In genomic region chr9:93667006-93667405, GRCh38 we compare ENCODE assay signal across 24 cellular contexts.
DNase-seq lines count a peak whose midpoint lies in the region; ATAC-seq, FAIRE-seq and TF ChIP-seq lines count a peak whose summit lies in the region.
"Had no signal": no experiment of that assay in that cellular context is flagged by ENCODE, and none has a peak within 500 bp of the region (broad histone marks: within the 10 kb centered on the region; RNA-seq: fewer than 3 reads in every experiment).

No MANE protein-coding gene starts in this region.

- H3K27me3 Mint-ChIP-seq in glutamatergic neuron (ENCODE audit: unreplicated experiment) = peaks cover 4% of the 10 kb centered on the region
- H3K27me3 Mint-ChIP-seq: brain; CD4-positive, alpha-beta T cell; memory B cell; naive B cell; stimulated activated memory B cell treated with anti-CD40 and anti-IgM and Interleukin-4, amounts not matched to agents 10 μg/mL and 1 μg/mL and 100 μg/mL, for 72 hours had no signal

- TF ChIP-seq RAD21 in HepG2 (CRISPR knock-in tag; IDR thresholded peaks at IDR 0.05) = no peak

- TF ChIP-seq POLR2A in right lobe of liver (IDR thresholded peaks at IDR 0.05) (no peak), HepG2 (IDR thresholded peaks at IDR 0.05; ENCODE audit: insufficient read depth in 1 of 2, low read depth in 2 of 2, low read length in 2 of 2) (no peak)

- H2AFZ ChIP-seq in HepG2 (ENCODE audit: low read length) (no peak overlapping the region), osteoblast (ENCODE audit: low read length) (no peak overlapping the region)

- peaks cover 6% of the 10 kb centered on the region for H3K4me1 Mint-ChIP-seq in glutamatergic neuron (ENCODE audit: low read depth, unreplicated experiment)
- H3K4me1 Mint-ChIP-seq: stimulated activated memory B cell treated with anti-CD40 and anti-IgM and Interleukin-4, amounts not matched to agents 10 μg/mL and 1 μg/mL and 100 μg/mL, for 72 hours had no signal

- H3K9ac ChIP-seq in HepG2 (ENCODE audit: insufficient read depth, low read depth, low read length) = no peak overlapping the region

- H3K4me3 Mint-ChIP-seq in glutamatergic neuron (ENCODE audit: unreplicated experiment) = no peak overlapping the region
- H3K4me3 Mint-ChIP-seq: brain; CD4-positive, alpha-beta T cell; immature natural killer cell; memory B cell; naive B cell; stimulated activated memory B cell treated with anti-CD40 and anti-IgM and Interleukin-4, amounts not matched to agents 10 μg/mL and 1 μg/mL and 100 μg/mL, for 72 hours had no signal

- H3K27me3 ChIP-seq in right lobe of liver (no peaks in the 10 kb centered on the region), HepG2 (ENCODE audit: control insufficient read depth in 1 of 2, insufficient read depth in 2 of 2, low read length in 2 of 2) (no peaks in the 10 kb centered on the region), osteoblast (ENCODE audit: insufficient read depth, low read length) (no peaks in the 10 kb centered on the region)
- H3K27me3 ChIP-seq: colonic mucosa, pancreas, testis had no signal

- H3K36me3 ChIP-seq in right lobe of liver = peaks cover 0 to 14% (median 3%) of the 10 kb centered on the region in 4 donors
- peaks cover 0 to 2% of the 10 kb centered on the region in 2 experiments; a peak in 2 of 5 replicates for H3K36me3 ChIP-seq in HepG2 (replicated peaks in 1 of 2; ENCODE audit: control insufficient read depth in 1 of 2, insufficient read depth in 2 of 2, low read length in 2 of 2)
- peaks cover 12% of the 10 kb centered on the region for H3K36me3 ChIP-seq in osteoblast (ENCODE audit: insufficient read depth, low read length)
- H3K36me3 ChIP-seq: colonic mucosa, pancreas had no signal

- H3K4me1 ChIP-seq in right lobe of liver = no peaks in the 10 kb centered on the region
- no peaks in the 10 kb centered on the region for H3K4me1 ChIP-seq in HepG2 (ENCODE audit: insufficient read depth, low read length)
- no peaks in the 10 kb centered on the region for H3K4me1 ChIP-seq in osteoblast (ENCODE audit: insufficient read depth, low read length)
- H3K4me1 ChIP-seq: colonic mucosa, pancreas, testis had no signal

- 93% methylated on average over 5 of the region's 18 CpGs for WGBS in right lobe of liver (ENCODE audit: insufficient coverage, low coverage, low lambda C conversion rate, missing lambda C conversion rate)
- over 99% methylated on average over 11 of the region's 18 CpGs for WGBS in HepG2 (ENCODE audit: low lambda C conversion rate)

- H3K79me2 ChIP-seq in HepG2 (ENCODE audit: insufficient read depth, low read length) (no peaks in the 10 kb centered on the region), osteoblast (ENCODE audit: insufficient read depth, low read length) (no peaks in the 10 kb centered on the region)

- H4K20me1 ChIP-seq in HepG2 (ENCODE audit: insufficient read depth, low read length) (no peaks in the 10 kb centered on the region), osteoblast (ENCODE audit: insufficient read depth, low read length) (peaks cover 16% of the 10 kb centered on the region)

- intact Hi-C loops in right lobe of liver (cut with DNase I) (no loop called here), HepG2 (cut with micrococcal nuclease; ENCODE audit: unreplicated experiment) (no loop called here)

- BruUV-seq in HepG2 (replicated peaks; lab: Mats Ljungman, UMichigan) = no TSS peak

- TF ChIP-seq EP300 in HepG2 (IDR thresholded peaks at IDR 0.05; ENCODE audit: low read depth in 2 of 2, low read length in 2 of 2) = no peak
- no peak for TF ChIP-seq EP300 in HepG2 (CRISPR knock-in tag; IDR thresholded peaks at IDR 0.05; ENCODE audit: borderline replicate concordance)

- no peak overlapping the region for H3K4me2 ChIP-seq in HepG2 (ENCODE audit: low read depth, low read length)
- no peak overlapping the region for H3K4me2 ChIP-seq in osteoblast (ENCODE audit: insufficient read depth, low read length)

- H3K27ac ChIP-seq in right lobe of liver (no peak overlapping the region), HepG2 (ENCODE audit: extremely low read length, insufficient read depth, low read length) (no peak overlapping the region), osteoblast (ENCODE audit: low read depth, low read length) (no peak overlapping the region)
- H3K27ac ChIP-seq: colonic mucosa, pancreas, RWPE1, testis had no signal

- no peak overlapping the region for H3K27ac Mint-ChIP-seq in glutamatergic neuron (ENCODE audit: unreplicated experiment)
- H3K27ac Mint-ChIP-seq: activated naive CD4-positive, alpha-beta T cell treated with anti-CD3 and anti-CD28 coated beads, Interleukin-2, amount 50 U/mL, for 72 hours; CD4-positive, alpha-beta T cell; memory B cell; stimulated activated memory B cell treated with anti-CD40 and anti-IgM and Interleukin-4, amounts not matched to agents 10 μg/mL and 1 μg/mL and 100 μg/mL, for 72 hours had no signal

- CTCF ChIA-PET in HepG2 (lab: Yijun Ruan, JAX; ENCODE audit: low intra/inter-chr PET ratio, low total read pairs) = no interaction called here

- TF ChIP-seq CTCF in right lobe of liver (IDR thresholded peaks at IDR 0.05) (no peak), HepG2 (CRISPR knock-in tag; IDR thresholded peaks at IDR 0.05) (no peak), glutamatergic neuron (IDR thresholded peaks at IDR 0.05; ENCODE audit: partially characterized antibody, unreplicated experiment) (no peak), osteoblast (IDR thresholded peaks at IDR 0.05; ENCODE audit: extremely low read depth, low read depth, low read length) (no peak)

- ATAC-seq in right lobe of liver (no peak), HepG2 (no peak), HG03135 (IDR thresholded peaks at IDR 0.05; ENCODE audit: unreplicated experiment) (no peak)
- ATAC-seq: activated naive CD4-positive, alpha-beta T cell treated with anti-CD3 and anti-CD28 coated beads, Interleukin-2, amount 50 U/mL, for 72 hours; pancreas; stimulated activated memory B cell treated with anti-CD40 and anti-IgM and Interleukin-4, amounts not matched to agents 10 μg/mL and 1 μg/mL and 100 μg/mL, for 72 hours had no signal

- H3K36me3 Mint-ChIP-seq in glutamatergic neuron (ENCODE audit: unreplicated experiment) = no peaks in the 10 kb centered on the region
- H3K36me3 Mint-ChIP-seq: brain, immature natural killer cell had no signal

- H3K9me3 ChIP-seq in right lobe of liver = no peaks in the 10 kb centered on the region
- no peaks in the 10 kb centered on the region for H3K9me3 ChIP-seq in HepG2 (ENCODE audit: low read length)
- H3K9me3 ChIP-seq in osteoblast (ENCODE audit: low read depth, low read length) = no peaks in the 10 kb centered on the region
- H3K9me3 ChIP-seq: colonic mucosa, pancreas, testis had no signal

- H3K4me3 ChIP-seq in right lobe of liver = no peak overlapping the region
- H3K4me3 ChIP-seq in HepG2 (replicated peaks in 1 of 3; ENCODE audit: insufficient read depth in 1 of 3, low read depth in 2 of 3, low read length in 3 of 3) = no peak overlapping the region
- H3K4me3 ChIP-seq in osteoblast (ENCODE audit: insufficient read depth, low read length) = no peak overlapping the region
- H3K4me3 ChIP-seq: colonic mucosa, pancreas, testis had no signal

- no peak for FAIRE-seq in HepG2 (lab: Jason Lieb, UNC)
- FAIRE-seq: pancreas had no signal

- in situ Hi-C loops in HepG2 (cut with HindIII; ENCODE audit: extremely low pct_ligation_motif_present, low pct_unique_long_range_greater_than_20kb) = no loop called here

- H3K9me3 Mint-ChIP-seq in glutamatergic neuron (ENCODE audit: unreplicated experiment) = peaks cover 7% of the 10 kb centered on the region
- H3K9me3 Mint-ChIP-seq: activated naive CD4-positive, alpha-beta T cell treated with anti-CD3 and anti-CD28 coated beads, Interleukin-2, amount 50 U/mL, for 72 hours; brain; CD4-positive, alpha-beta T cell; immature natural killer cell; naive B cell had no signal

- peak; percentile 16 to 52 (median 43) for DNase-seq in right lobe of liver
- DNase-seq in HepG2 (ENCODE audit: low spot score) = no peak
- DNase-seq in glutamatergic neuron = peak; percentile 11
- DNase-seq in osteoblast (ENCODE audit: insufficient read length, low spot score, missing footprints) = peak; percentile 77
- DNase-seq in DMS79 (lab: John Stamatoyannopoulos, UW) = no peak
- no peak for DNase-seq in UCSD-AML1 (lab: John Stamatoyannopoulos, UW; ENCODE audit: unreplicated experiment)
- DNase-seq: activated CD4-positive, alpha-beta T cell treated with anti-CD3 and anti-CD28 coated beads, Interleukin-2, amount 50 U/mL, for 1 hour; colonic mucosa; GF-D8; immature natural killer cell; naive B cell; NCI-H1105 treated with DMSO at 0.1 percent for 48 hours; NCI-H524 treated with DMSO at 0.1 percent for 48 hours; stimulated activated CD4-positive, alpha-beta T cell treated with anti-CD3 and anti-CD28 coated beads, Interleukin-1b, Interleukin-23, amount 100 ng/mL, for 48 hours; SW 1271; testis had no signal

- POLR2A ChIA-PET in HepG2 (lab: Yijun Ruan, JAX) = no interaction called here

TF ChIP-seq in HepG2, 621 proteins besides CTCF, POLR2A, EP300 and RAD21 (continues in another document):
- TF ChIP-seq ZGPAT (CRISPR knock-in tag; IDR thresholded peaks at IDR 0.05) (no peak), SRSF1 (optimal IDR thresholded peaks at IDR 0.05; ENCODE audit: low read depth, low read length) (no peak), ZNF225 (CRISPR knock-in tag; IDR thresholded peaks at IDR 0.05) (no peak), FOXO4 (CRISPR knock-in tag; conservative IDR thresholded peaks at IDR 0.05) (no peak), POLR2AphosphoS2 (IDR thresholded peaks at IDR 0.05; ENCODE audit: low read depth, low read length) (no peak), ZNF20 (CRISPR knock-in tag; IDR thresholded peaks at IDR 0.05) (no peak), KMT2B (CRISPR knock-in tag; IDR thresholded peaks at IDR 0.05) (no peak)

Comparison
In these comparisons a context has a peak if more than half of its experiments do, and no peak if none do; other contexts are left out.
1. DNase-seq: peak in right lobe of liver (3 of 3), glutamatergic neuron (single experiment) and osteoblast (single experiment); none in HepG2 (single experiment), DMS79 (single experiment) and UCSD-AML1 (single experiment).